In genomic region chr19:50352242-50352641, GRCh38 we compare ENCODE assay signal across 35 cellular contexts. TPM values are rescaled to one million over a fixed set of nuclear protein-coding genes. Genes with fewer than 3 reads are reported as not detected.
"Had no signal": no experiment of that assay in that cellular context is flagged by ENCODE, and none has a peak within 500 bp of the region (broad histone marks: within the 10 kb centered on the region; RNA-seq: fewer than 3 reads in every experiment).

No MANE protein-coding gene starts in this region.

- H3K9me3 Mint-ChIP-seq: activated B cell treated with CpG ODN at 0.5 μM for 24 hours; activated CD4-positive, alpha-beta memory T cell treated with anti-CD3 and anti-CD28 coated beads for 36 hours; activated naive CD4-positive, alpha-beta T cell treated with anti-CD3 and anti-CD28 coated beads for 36 hours; activated naive CD4-positive, alpha-beta T cell treated with anti-CD3 and anti-CD28 coated beads, Interleukin-2, amount 50 U/mL, for 24 hours; activated naive CD8-positive, alpha-beta T cell treated with anti-CD3 and anti-CD28 coated beads for 36 hours; activated naive CD8-positive, alpha-beta T cell treated with anti-CD3 and anti-CD28 coated beads, Interleukin-2, amount 50 U/mL, for 24 hours; activated T-helper 1 cell treated with anti-CD3 and anti-CD28 coated beads, Interleukin-12 subunit alpha, Interleukin-12 subunit beta, Interleukin-2, Interleukin-4 antibody, amounts not matched to agents 30 ng/mL and 10 ng/mL and 1 ng/mL, durations not matched to agents 14 hours and 24 hours and 36 hours; activated T-helper 2 cell treated with anti-CD3 and anti-CD28 coated beads, Interferon-gamma antibody, Interleukin-2, Interleukin-4, amounts not matched to agents 10 μg/mL and 5 μg/mL and 100 μg/mL, durations not matched to agents 14 hours and 24 hours and 36 hours; T-helper 2 cell treated with Interferon-gamma antibody and Interleukin-4, amounts not matched to agents 5 μg/mL and 100 μg/mL, for 36 hours had no signal

- H3K27ac ChIP-seq: adrenal gland, body of pancreas, epithelial cell of prostate, esophagus squamous epithelium, gastroesophageal sphincter, WERI-Rb-1 had no signal

- H3K4me1 ChIP-seq: adrenal gland had no signal

- H3K9me3 ChIP-seq: adrenal gland, body of pancreas, esophagus squamous epithelium, gastroesophageal sphincter had no signal

- H3K36me3 ChIP-seq: adrenal gland, esophagus squamous epithelium, gastroesophageal sphincter, WERI-Rb-1 had no signal

- H3K27me3 ChIP-seq: adrenal gland, body of pancreas had no signal

- FAIRE-seq: colon, endometrium, endothelial cell of umbilical vein had no signal

- H3K27me3 Mint-ChIP-seq: activated B cell treated with CpG ODN at 0.5 μM for 24 hours; activated CD4-positive, alpha-beta memory T cell treated with anti-CD3 and anti-CD28 coated beads for 36 hours; activated CD8-positive, alpha-beta memory T cell treated with anti-CD3 and anti-CD28 coated beads, Interleukin-2, amount 10 ng/mL, durations not matched to agents 7 days and 5 days; activated naive CD4-positive, alpha-beta T cell treated with anti-CD3 and anti-CD28 coated beads, Interleukin-2, amount 50 U/mL, for 24 hours; activated naive CD8-positive, alpha-beta T cell treated with anti-CD3 and anti-CD28 coated beads, Interleukin-2, amount 50 U/mL, for 24 hours; T-helper 17 cell had no signal

- ATAC-seq: activated CD4-positive, CD25-positive, alpha-beta regulatory T cell treated with anti-CD3 and anti-CD28 coated beads, Interleukin-2, amount 50 U/mL, for 24 hours; activated CD8-positive, alpha-beta memory T cell treated with anti-CD3 and anti-CD28 coated beads, Interleukin-2, amount 10 ng/mL, durations not matched to agents 7 days and 5 days; activated CD8-positive, alpha-beta T cell treated with anti-CD3 and anti-CD28 coated beads, Interleukin-2, amount 10 ng/mL, durations not matched to agents 7 days and 5 days; activated naive CD8-positive, alpha-beta T cell treated with anti-CD3 and anti-CD28 coated beads, Interleukin-2, amount 50 U/mL, for 24 hours; body of pancreas; gastroesophageal sphincter; T-helper 17 cell had no signal

- H3K4me3 ChIP-seq: adrenal gland, body of pancreas, esophagus squamous epithelium, gastroesophageal sphincter had no signal

- H3K4me3 Mint-ChIP-seq: activated B cell treated with CpG ODN at 0.5 μM for 24 hours; activated CD4-positive, alpha-beta memory T cell treated with anti-CD3 and anti-CD28 coated beads for 36 hours; activated CD8-positive, alpha-beta memory T cell treated with anti-CD3 and anti-CD28 coated beads, Interleukin-2, amount 10 ng/mL, durations not matched to agents 7 days and 5 days; activated CD8-positive, alpha-beta T cell treated with anti-CD3 and anti-CD28 coated beads, Interleukin-2, amount 10 ng/mL, durations not matched to agents 7 days and 5 days; activated naive CD4-positive, alpha-beta T cell treated with anti-CD3 and anti-CD28 coated beads for 36 hours; activated naive CD4-positive, alpha-beta T cell treated with anti-CD3 and anti-CD28 coated beads, Interleukin-2, amount 50 U/mL, for 24 hours; activated naive CD8-positive, alpha-beta T cell treated with anti-CD3 and anti-CD28 coated beads for 36 hours; activated naive CD8-positive, alpha-beta T cell treated with anti-CD3 and anti-CD28 coated beads, Interleukin-2, amount 50 U/mL, for 24 hours; activated T-helper 1 cell treated with anti-CD3 and anti-CD28 coated beads, Interleukin-12 subunit alpha, Interleukin-12 subunit beta, Interleukin-2, Interleukin-4 antibody, amounts not matched to agents 30 ng/mL and 10 ng/mL and 1 ng/mL, durations not matched to agents 14 hours and 24 hours and 36 hours; T-helper 17 cell; T-helper 2 cell treated with Interferon-gamma antibody and Interleukin-4, amounts not matched to agents 5 μg/mL and 100 μg/mL, for 36 hours had no signal

- DNase-seq: activated B cell treated with CpG ODN at 0.5 μM for 24 hours; activated CD4-positive, alpha-beta memory T cell treated with anti-CD3 and anti-CD28 coated beads for 36 hours; activated CD4-positive, alpha-beta T cell treated with anti-CD3 and anti-CD28 coated beads for 48 hours; activated CD8-positive, alpha-beta memory T cell treated with anti-CD3 and anti-CD28 coated beads, Interleukin-2, amount 10 ng/mL, durations not matched to agents 7 days and 5 days; activated CD8-positive, alpha-beta memory T cell treated with anti-CD3 and anti-CD28 coated beads, Interleukin-2, amount 50 U/mL, for 4 hours; activated CD8-positive, alpha-beta T cell treated with anti-CD3 and anti-CD28 coated beads, Interleukin-2, amount 10 ng/mL, durations not matched to agents 7 days and 5 days; activated effector memory CD4-positive, alpha-beta T cell treated with anti-CD3 and anti-CD28 coated beads, Interleukin-2, amount 50 U/mL, for 16 hours; activated naive CD4-positive, alpha-beta T cell treated with anti-CD3 and anti-CD28 coated beads for 36 hours; activated naive CD8-positive, alpha-beta T cell treated with anti-CD3 and anti-CD28 coated beads for 36 hours; activated naive CD8-positive, alpha-beta T cell treated with anti-CD3 and anti-CD28 coated beads, Interleukin-2, amount 50 U/mL, for 24 hours; activated T-cell treated with anti-CD3 and anti-CD28 coated beads, Interleukin-2, amount 50 U/mL, for 1 hour; activated T-cell treated with anti-CD3 and anti-CD28 coated beads, Interleukin-2, amount 50 U/mL, for 48 hours; adrenal gland; amygdala; body of pancreas; caudate nucleus; cortex of kidney; effector CD8-positive, alpha-beta T cell; esophagus squamous epithelium; foreskin melanocyte; T-helper 1 cell; T-helper 17 cell; T1000; WERI-Rb-1 had no signal

- H3K27ac Mint-ChIP-seq: activated B cell treated with CpG ODN at 0.5 μM for 24 hours; activated CD4-positive, alpha-beta memory T cell treated with anti-CD3 and anti-CD28 coated beads for 36 hours; activated CD8-positive, alpha-beta memory T cell treated with anti-CD3 and anti-CD28 coated beads, Interleukin-2, amount 10 ng/mL, durations not matched to agents 7 days and 5 days; activated CD8-positive, alpha-beta T cell treated with anti-CD3 and anti-CD28 coated beads, Interleukin-2, amount 10 ng/mL, durations not matched to agents 7 days and 5 days; activated naive CD4-positive, alpha-beta T cell treated with anti-CD3 and anti-CD28 coated beads for 36 hours; activated naive CD4-positive, alpha-beta T cell treated with anti-CD3 and anti-CD28 coated beads, Interleukin-2, amount 50 U/mL, for 24 hours; activated naive CD8-positive, alpha-beta T cell treated with anti-CD3 and anti-CD28 coated beads for 36 hours; activated naive CD8-positive, alpha-beta T cell treated with anti-CD3 and anti-CD28 coated beads, Interleukin-2, amount 50 U/mL, for 24 hours; activated T-helper 1 cell treated with anti-CD3 and anti-CD28 coated beads, Interleukin-12 subunit alpha, Interleukin-12 subunit beta, Interleukin-2, Interleukin-4 antibody, amounts not matched to agents 30 ng/mL and 10 ng/mL and 1 ng/mL, durations not matched to agents 14 hours and 24 hours and 36 hours; activated T-helper 2 cell treated with anti-CD3 and anti-CD28 coated beads, Interferon-gamma antibody, Interleukin-2, Interleukin-4, amounts not matched to agents 10 μg/mL and 5 μg/mL and 100 μg/mL, durations not matched to agents 14 hours and 24 hours and 36 hours; T-helper 17 cell; T-helper 2 cell treated with Interferon-gamma antibody and Interleukin-4, amounts not matched to agents 5 μg/mL and 100 μg/mL, for 36 hours had no signal

- H3K36me3 Mint-ChIP-seq: activated CD4-positive, alpha-beta memory T cell treated with anti-CD3 and anti-CD28 coated beads for 36 hours; activated naive CD4-positive, alpha-beta T cell treated with anti-CD3 and anti-CD28 coated beads, Interleukin-2, amount 50 U/mL, for 24 hours; activated naive CD8-positive, alpha-beta T cell treated with anti-CD3 and anti-CD28 coated beads for 36 hours had no signal

RNA-seq across cellular contexts. Expression of gene NAPSA, which starts 13.2 kb away (rescaled TPM):
- total RNA-seq: endothelial cell of umbilical vein had no signal

RNA-seq across cellular contexts. Expression of gene KCNC3, which starts 23.1 kb away (rescaled TPM):
- total RNA-seq: fibroblast of villous mesenchyme had no signal
